Comparison of ENCODE assay signal across 16 cellular contexts in the genomic region with DNA sequence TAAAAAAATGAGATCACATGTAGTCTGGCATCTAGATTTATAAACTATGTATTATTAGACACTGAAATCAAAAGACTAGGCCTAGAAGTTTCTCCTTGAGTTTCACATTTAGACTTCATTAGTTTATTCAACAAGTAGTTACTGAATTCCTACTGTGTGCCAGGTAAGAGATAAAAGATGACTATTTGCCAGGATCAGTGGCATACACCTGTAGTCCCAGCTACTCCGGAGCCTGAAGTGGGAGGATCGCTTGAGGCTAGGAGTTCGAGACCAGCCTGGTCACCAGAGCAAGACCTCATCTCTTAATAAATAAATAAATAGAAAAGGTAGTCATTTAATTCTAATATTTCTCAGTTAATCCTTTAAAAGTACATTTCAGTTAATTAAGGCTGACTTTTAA. TPM values are rescaled to one million over a fixed set of nuclear protein-coding genes. Genes with fewer than 3 reads are reported as not detected.
DNase-seq lines count a peak whose midpoint lies in the region; ATAC-seq, FAIRE-seq and TF ChIP-seq lines count a peak whose summit lies in the region.
"Had no signal": no experiment of that assay in that cellular context is flagged by ENCODE, and none has a peak within 500 bp of the region (broad histone marks: within the 10 kb centered on the region; RNA-seq: fewer than 3 reads in every experiment).

No MANE protein-coding gene starts in this region.

- H3K4me1 Mint-ChIP-seq in activated CD8-positive, alpha-beta T cell treated with anti-CD3 and anti-CD28 coated beads for 36 hours (ENCODE audit: low read depth) = peaks cover 33% of the 10 kb centered on the region

- H3K9me3 ChIP-seq in A549 (no peaks in the 10 kb centered on the region), keratinocyte (ENCODE audit: control insufficient read depth, low read depth, low read length) (no peaks in the 10 kb centered on the region)

- no peaks in the 10 kb centered on the region for H3K27me3 Mint-ChIP-seq in activated CD8-positive, alpha-beta T cell treated with anti-CD3 and anti-CD28 coated beads for 36 hours
- H3K27me3 Mint-ChIP-seq: CD4-positive, alpha-beta memory T cell had no signal

- H3K27ac ChIP-seq in A549 (no peak overlapping the region), keratinocyte (ENCODE audit: control insufficient read depth, insufficient read depth, low read length) (no peak overlapping the region)

- H3K4me2 ChIP-seq in A549 (peak overlapping the region; percentile 91), keratinocyte (ENCODE audit: control insufficient read depth, extremely low read depth, insufficient read depth, low read depth, low read length) (peak overlapping the region; percentile 84)

- H3K4me3 Mint-ChIP-seq in activated CD8-positive, alpha-beta T cell treated with anti-CD3 and anti-CD28 coated beads for 36 hours = peak overlapping the region; percentile 35

- dilution Hi-C loops in keratinocyte (cut with MboI; ENCODE audit: extremely low pct_ligation_motif_present, low sequenced_read_pairs) = no loop called here

- TF ChIP-seq RAD21 in A549 (conservative IDR thresholded peaks at IDR 0.05 in 1 of 2, IDR thresholded peaks at IDR 0.05 in 1 of 2) = no peak

- H3K27me3 ChIP-seq in keratinocyte (ENCODE audit: control insufficient read depth, extremely low read depth, insufficient read depth, low read length) = no peaks in the 10 kb centered on the region

- no peak overlapping the region for H3K27ac Mint-ChIP-seq in activated CD8-positive, alpha-beta T cell treated with anti-CD3 and anti-CD28 coated beads for 36 hours

- H3K4me1 ChIP-seq in A549 (peaks cover 11% of the 10 kb centered on the region), keratinocyte (ENCODE audit: control insufficient read depth, extremely low read depth, insufficient read depth, low read length) (peaks cover 4% of the 10 kb centered on the region)

- POLR2A ChIA-PET in A549 (lab: Yijun Ruan, JAX) = no interaction called here
- POLR2A ChIA-PET in activated CD8-positive, alpha-beta T cell treated with anti-CD3 and anti-CD28 coated beads for 36 hours (lab: Charles Lee) = no interaction called here

- WGBS in A549 (ENCODE audit: missing lambda C conversion rate) = 61% methylated on average over 3 of the region's 3 CpGs

- no peak overlapping the region for H2AFZ ChIP-seq in keratinocyte (ENCODE audit: control insufficient read depth, low read length)

- peaks cover 26% of the 10 kb centered on the region for H3K36me3 Mint-ChIP-seq in activated CD8-positive, alpha-beta T cell treated with anti-CD3 and anti-CD28 coated beads for 36 hours (ENCODE audit: low read depth)

- H3K9me1 ChIP-seq in keratinocyte (ENCODE audit: control insufficient read depth, extremely low read depth, insufficient read depth, low read length) = no peaks in the 10 kb centered on the region

- intact Hi-C loops in activated CD8-positive, alpha-beta T cell treated with anti-CD3 and anti-CD28 coated beads for 36 hours (cut with micrococcal nuclease) = no loop called here

- no peak for ATAC-seq in A549
- no peak for ATAC-seq in activated CD8-positive, alpha-beta T cell treated with anti-CD3 and anti-CD28 coated beads for 36 hours
- ATAC-seq: left colon had no signal

- H3K9ac ChIP-seq in keratinocyte (ENCODE audit: control insufficient read depth, extremely low read depth, insufficient read depth, low read length) = no peak overlapping the region

- no peaks in the 10 kb centered on the region for H3K9me3 Mint-ChIP-seq in activated CD8-positive, alpha-beta T cell treated with anti-CD3 and anti-CD28 coated beads for 36 hours

- no peaks in the 10 kb centered on the region for H4K20me1 ChIP-seq in keratinocyte (ENCODE audit: control insufficient read depth, extremely low read depth, insufficient read depth, low read length)

- FAIRE-seq in A549 (lab: Jason Lieb, UNC) (no peak), keratinocyte (lab: Jason Lieb, UNC) (no peak)
- FAIRE-seq: G401.6, RCC 7860 had no signal

- H3K36me3 ChIP-seq in keratinocyte (ENCODE audit: control insufficient read depth in 2 of 2, extremely low read depth in 1 of 2, insufficient read depth in 2 of 2, low read length in 2 of 2) = peaks cover 2 to 10% of the 10 kb centered on the region in 2 experiments

- DNase-seq in A549 (ENCODE audit: low read depth in 1 of 2, low spot score in 1 of 2) (no peak), GM12864 (ENCODE audit: low read depth) (no peak), keratinocyte (ENCODE audit: low read depth, low spot score) (no peak), NCI-H82 (lab: John Stamatoyannopoulos, UW) (no peak), retina (no peak), AG08396 (ENCODE audit: low spot score) (no peak)
- DNase-seq in activated CD8-positive, alpha-beta T cell treated with anti-CD3 and anti-CD28 coated beads for 36 hours = no peak
- no peak for DNase-seq in stimulated activated CD4-positive, alpha-beta T cell treated with anti-CD3 and anti-CD28 coated beads, Interleukin-1b, Interleukin-23, amount 100 ng/mL, for 48 hours
- DNase-seq: anterior cingulate cortex; CD4-positive, alpha-beta memory T cell; left colon; nucleus accumbens; stimulated activated CD4-positive, alpha-beta T cell treated with anti-CD3 and anti-CD28 coated beads, Interleukin-15, amount 100 ng/mL, for 24 hours; stimulated activated CD8-positive, alpha-beta memory T cell treated with anti-CD3 and anti-CD28 coated beads, Interleukin-4, amount 100 ng/mL, for 48 hours had no signal

- CTCF ChIA-PET in A549 (lab: Yijun Ruan, JAX) = interaction anchor here (1.1 to 2.1 kb wide), 2 partner anchors 13 to 217 kb away, joined by 3 to 8 read pairs; no protein-coding TSS in a partner anchor
- CTCF ChIA-PET in activated CD8-positive, alpha-beta T cell treated with anti-CD3 and anti-CD28 coated beads for 36 hours (lab: Charles Lee) = interaction anchor here (1.2 kb wide), 1 partner anchor 14 kb away, joined by 5 read pairs; no protein-coding TSS in a partner anchor

- TF ChIP-seq CTCF in A549 (IDR thresholded peaks at IDR 0.05) (no peak), GM12864 (IDR thresholded peaks at IDR 0.05; ENCODE audit: low read depth, low read length, missing control alignments) (no peak), keratinocyte (optimal IDR thresholded peaks at IDR 0.05 in 1 of 3, IDR thresholded peaks at IDR 0.05 in 1 of 3, conservative IDR thresholded peaks at IDR 0.05 in 1 of 3; ENCODE audit: extremely low read depth in 1 of 3, insufficient read depth in 2 of 3, low read length in 3 of 3) (no peak)
- TF ChIP-seq CTCF in activated CD8-positive, alpha-beta T cell treated with anti-CD3 and anti-CD28 coated beads for 36 hours (IDR thresholded peaks at IDR 0.05) = no peak

- H3K4me3 ChIP-seq in A549 (no peak overlapping the region), GM12864 (ENCODE audit: low read depth, low read length) (peak overlapping the region; percentile 81; the same call in 1 of the 2 replicates), keratinocyte (ENCODE audit: control insufficient read depth in 2 of 3, extremely low read depth in 1 of 3, insufficient read depth in 2 of 3, low read depth in 1 of 3, low read length in 3 of 3) (no peak overlapping the region)

- TF ChIP-seq POLR2A in A549 (IDR thresholded peaks at IDR 0.05; ENCODE audit: low read length) = no peak

- no peak for TF ChIP-seq EP300 in A549 (IDR thresholded peaks at IDR 0.05)

- peaks cover 53% of the 10 kb centered on the region for H3K79me2 ChIP-seq in keratinocyte (ENCODE audit: control insufficient read depth, insufficient read depth, low read length)

TF ChIP-seq in A549, 52 proteins besides CTCF, POLR2A, EP300 and RAD21 (continues in another document):
- TF ChIP-seq EHMT2 (IDR thresholded peaks at IDR 0.05; ENCODE audit: low read depth) (no peak), FOSL2 (IDR thresholded peaks at IDR 0.05) (no peak), FOSL2 (CRISPR knock-in tag; IDR thresholded peaks at IDR 0.05) (no peak), BHLHE40 (IDR thresholded peaks at IDR 0.05; ENCODE audit: low read depth, low read length) (no peak), KDM1A (IDR thresholded peaks at IDR 0.05; ENCODE audit: low read depth) (no peak), HMGXB4 (CRISPR knock-in tag; IDR thresholded peaks at IDR 0.05; ENCODE audit: borderline replicate concordance) (no peak), CEBPB (IDR thresholded peaks at IDR 0.05) (no peak)

RNA-seq across cellular contexts. Expression of gene FAM98A, which starts 2.1 kb away (rescaled TPM):
- polyA plus RNA-seq in A549 (2011; rRNA removed) (83.4 and 109 TPM in 2 replicates), A549 (2017; fragmentation: RNase III; extraction: RNeasy Plus Mini Kit Qiagen cat#74134 plus additional on column Dnase treatment) (94.1 to 101 TPM (median 97.2 TPM) in 3 replicates), keratinocyte (97.7 to 324 TPM (median 116 TPM) in 3 replicates)
- 133 and 138 TPM in 2 replicates for polyA plus RNA-seq in A549 (2012; cell fraction: cytosol; rRNA removed)
- 14.0 and 34.5 TPM in 2 replicates for polyA plus RNA-seq in A549 (2012; cell fraction: nucleus; rRNA removed)
- polyA minus RNA-seq in A549 (2011; rRNA and poly(A)+ RNA removed) = 49.4 and 94.8 TPM in 2 replicates
- 10 to 100 TPM; 52.3 to 63.0 TPM for total RNA-seq in activated CD8-positive, alpha-beta T cell treated with anti-CD3 and anti-CD28 coated beads for 36 hours
- polyA plus RNA-seq in keratinocyte (2011; ENCODE audit: low read depth) = 16.5 TPM
- 189 and 285 TPM in 2 replicates for polyA plus RNA-seq in keratinocyte (2011; cell fraction: cytosol; rRNA removed)
- 252 and 266 TPM in 2 replicates for polyA plus RNA-seq in keratinocyte (2011; cell fraction: nucleus; rRNA removed)
- 84.0 and 154 TPM in 2 replicates for polyA plus RNA-seq in keratinocyte (2012; ENCODE audit: low replicate concordance)
- polyA minus RNA-seq in keratinocyte = 24.0 to 149 TPM (median 97.5 TPM) in 3 replicates
- polyA minus RNA-seq in keratinocyte (2011; cell fraction: cytosol; rRNA and poly(A)+ RNA removed) = 31.8 TPM
- 77.9 and 134 TPM in 2 replicates for polyA minus RNA-seq in keratinocyte (2011; cell fraction: nucleus; rRNA and poly(A)+ RNA removed)
